Comparison of ENCODE assay signal across 20 cellular contexts in genomic region chr1:26627959-26628358, GRCh38.
DNase-seq lines count a peak whose midpoint lies in the region; FAIRE-seq and TF ChIP-seq lines count a peak whose summit lies in the region.
"Had no signal": no experiment of that assay in that cellular context is flagged by ENCODE, and none has a peak within 500 bp of the region (broad histone marks: within the 10 kb centered on the region; RNA-seq: fewer than 3 reads in every experiment).

No MANE protein-coding gene starts in this region.

- H4K20me1 ChIP-seq in OCI-LY3 (ENCODE audit: insufficient read depth, low read length): no peaks in the 10 kb centered on the region

- H3K4me1 ChIP-seq in OCI-LY3 (ENCODE audit: low read length): peaks cover 54% of the 10 kb centered on the region
- no peaks in the 10 kb centered on the region for H3K4me1 ChIP-seq in sigmoid colon
- H3K4me1 ChIP-seq: neural progenitor cell had no signal

- FAIRE-seq in urothelium cell line (lab: Jason Lieb, UNC): no peak
- FAIRE-seq: islet of Langerhans had no signal

- no peaks in the 10 kb centered on the region for H3K27me3 ChIP-seq in OCI-LY3 (ENCODE audit: low read depth, low read length)
- no peaks in the 10 kb centered on the region for H3K27me3 ChIP-seq in sigmoid colon
- H3K27me3 ChIP-seq: esophagus squamous epithelium, heart left ventricle, neural progenitor cell had no signal

- H3K4me3 ChIP-seq in OCI-LY3 (ENCODE audit: low read length) (no peak overlapping the region), sigmoid colon (no peak overlapping the region)
- H3K4me3 ChIP-seq: esophagus squamous epithelium, heart left ventricle, neural progenitor cell had no signal

- TF ChIP-seq EP300 in sigmoid colon (IDR thresholded peaks at IDR 0.05): no peak

- H2AFZ ChIP-seq in OCI-LY3 (ENCODE audit: low read depth, low read length): no peak overlapping the region
- H2AFZ ChIP-seq: neural progenitor cell had no signal

- WGBS in sigmoid colon, 2 donors: 61 to 83% methylated on average over 3 of the region's 3 CpGs

- H3K36me3 ChIP-seq in OCI-LY3 (replicated peaks; ENCODE audit: low read depth, low read length): peaks cover 2% of the 10 kb centered on the region
- no peaks in the 10 kb centered on the region for H3K36me3 ChIP-seq in sigmoid colon
- H3K36me3 ChIP-seq: esophagus squamous epithelium, heart left ventricle, neural progenitor cell had no signal

- H3K9me3 ChIP-seq in OCI-LY3 (ENCODE audit: insufficient read depth, low read length): no peaks in the 10 kb centered on the region
- H3K9me3 ChIP-seq in sigmoid colon: no peaks in the 10 kb centered on the region
- H3K9me3 ChIP-seq: esophagus squamous epithelium, heart left ventricle had no signal

- no peak for TF ChIP-seq POLR2A in sigmoid colon (IDR thresholded peaks at IDR 0.05)

- DNase-seq in GM20000 (ENCODE audit: low spot score) (peak; percentile 22), globus pallidus (ENCODE audit: low spot score) (peak; percentile 35), sigmoid colon (no peak), urothelium cell line (ENCODE audit: low spot score) (no peak), occipital lobe (lab: John Stamatoyannopoulos, UW) (no peak)
- DNase-seq in activated naive CD4-positive, alpha-beta T cell treated with Interleukin-2 at 50 U/mL for 16 hours: no peak
- DNase-seq: CD4-positive, CD25-positive, alpha-beta regulatory T cell; DMS79; esophagus squamous epithelium; heart left ventricle; mesendoderm; NCI-H1694; NCI-H524; right cardiac atrium; stimulated activated CD4-positive, alpha-beta T cell treated with anti-CD3 and anti-CD28 coated beads, Interleukin-1b, Interleukin-23, amount 100 ng/mL, for 48 hours; T-cell had no signal

- TF ChIP-seq CTCF in GM20000 (IDR thresholded peaks at IDR 0.05; ENCODE audit: extremely low read depth, missing control alignments) (no peak), OCI-LY3 (IDR thresholded peaks at IDR 0.05; ENCODE audit: low read depth, low read length) (no peak), sigmoid colon (IDR thresholded peaks at IDR 0.05) (no peak)

- no peaks in the 10 kb centered on the region for H3K79me2 ChIP-seq in OCI-LY3 (ENCODE audit: low read length)

- intact Hi-C loops in sigmoid colon (cut with DNase I): no loop called here

- peak overlapping the region; percentile 29 for H3K4me2 ChIP-seq in OCI-LY3 (ENCODE audit: low read length)
- H3K4me2 ChIP-seq: KMS-11, neural progenitor cell had no signal

- peak overlapping the region; percentile 43 for H3K9ac ChIP-seq in OCI-LY3 (ENCODE audit: low read length)
- H3K9ac ChIP-seq: KMS-11, neural progenitor cell had no signal

- H3K27ac ChIP-seq in OCI-LY3 (ENCODE audit: low read length): peak overlapping the region; percentile 92
- H3K27ac ChIP-seq in sigmoid colon: no peak overlapping the region
- H3K27ac ChIP-seq: KMS-11, neural progenitor cell had no signal

Comparison
In these comparisons a context has a peak if more than half of its experiments do, and no peak if none do; other contexts are left out.
1. DNase-seq: peak in GM20000 (single experiment) and globus pallidus (single experiment); none in sigmoid colon (single experiment), activated naive CD4-positive, alpha-beta T cell treated with Interleukin-2 at 50 U/mL for 16 hours (single experiment), urothelium cell line (single experiment) and occipital lobe (single experiment).